In genomic region chr16:10776280-10776679, GRCh38 we compare ENCODE assay signal across 10 cellular contexts. TPM values are rescaled to one million over a fixed set of nuclear protein-coding genes. Genes with fewer than 3 reads are reported as not detected.
DNase-seq lines count a peak whose midpoint lies in the region; ATAC-seq and TF ChIP-seq lines count a peak whose summit lies in the region.
"Had no signal": no experiment of that assay in that cellular context is flagged by ENCODE, and none has a peak within 500 bp of the region (broad histone marks: within the 10 kb centered on the region; RNA-seq: fewer than 3 reads in every experiment).

No MANE protein-coding gene starts in this region.

- H3K4me3 ChIP-seq in esophagus muscularis mucosa, result no peak overlapping the region

- WGBS in esophagus muscularis mucosa, result 85% methylated on average over 4 of the region's 4 CpGs

- POLR2A ChIA-PET in activated CD8-positive, alpha-beta T cell treated with anti-CD3 and anti-CD28 coated beads, Interleukin-2, amount 10 ng/mL, durations not matched to agents 7 days and 5 days (lab: Charles Lee), result no interaction called here

- DNase-seq in activated CD8-positive, alpha-beta T cell treated with anti-CD3 and anti-CD28 coated beads, Interleukin-2, amount 10 ng/mL, durations not matched to agents 7 days and 5 days, result peak; percentile 51
- no peak for DNase-seq in esophagus muscularis mucosa (ENCODE audit: extremely low spot score)
- no peak for DNase-seq in stimulated activated CD4-positive, alpha-beta T cell treated with anti-CD3 and anti-CD28 coated beads, Interleukin-2, amount 100 ng/mL, for 24 hours
- no peak for DNase-seq in Right ventricle myocardium inferior (ENCODE audit: missing footprints)
- no peak for DNase-seq in foreskin melanocyte
- DNase-seq: activated T-cell treated with anti-CD3 and anti-CD28 coated beads, Interleukin-2, amount 50 U/mL, for 1 hour; NCI-H2081 treated with DMSO at 0.1 percent for 48 hours had no signal

- intact Hi-C loops in esophagus muscularis mucosa (cut with DNase I) (no loop called here), Right ventricle myocardium inferior (cut with DNase I) (no loop called here)

- ATAC-seq in GM18498 (IDR thresholded peaks at IDR 0.05; ENCODE audit: unreplicated experiment) (peak; percentile 90), GM19397 (IDR thresholded peaks at IDR 0.05; ENCODE audit: unreplicated experiment) (peak; percentile 69), HG03039 (IDR thresholded peaks at IDR 0.05; ENCODE audit: unreplicated experiment) (peak; percentile 56), Right ventricle myocardium inferior (no peak)
- peak; percentile 92 for ATAC-seq in activated CD8-positive, alpha-beta T cell treated with anti-CD3 and anti-CD28 coated beads, Interleukin-2, amount 10 ng/mL, durations not matched to agents 7 days and 5 days

- H3K27ac Mint-ChIP-seq in activated CD8-positive, alpha-beta T cell treated with anti-CD3 and anti-CD28 coated beads, Interleukin-2, amount 10 ng/mL, durations not matched to agents 7 days and 5 days, result no peak overlapping the region

- CTCF ChIA-PET in activated CD8-positive, alpha-beta T cell treated with anti-CD3 and anti-CD28 coated beads, Interleukin-2, amount 10 ng/mL, durations not matched to agents 7 days and 5 days (lab: Charles Lee), result no interaction called here

- H3K27me3 ChIP-seq in esophagus muscularis mucosa, result no peaks in the 10 kb centered on the region

- TF ChIP-seq POLR2A in esophagus muscularis mucosa (IDR thresholded peaks at IDR 0.05; ENCODE audit: low read depth), result no peak

- H3K4me3 Mint-ChIP-seq in activated CD8-positive, alpha-beta T cell treated with anti-CD3 and anti-CD28 coated beads, Interleukin-2, amount 10 ng/mL, durations not matched to agents 7 days and 5 days, result no peak overlapping the region

- H3K27ac ChIP-seq in esophagus muscularis mucosa (replicated peaks in 1 of 4), result no peak overlapping the region

- H3K4me1 ChIP-seq in esophagus muscularis mucosa, result no peaks in the 10 kb centered on the region

- no peaks in the 10 kb centered on the region for H3K36me3 Mint-ChIP-seq in activated CD8-positive, alpha-beta T cell treated with anti-CD3 and anti-CD28 coated beads, Interleukin-2, amount 10 ng/mL, durations not matched to agents 7 days and 5 days (ENCODE audit: low read depth)

- peaks cover 11% of the 10 kb centered on the region for H3K4me1 Mint-ChIP-seq in activated CD8-positive, alpha-beta T cell treated with anti-CD3 and anti-CD28 coated beads, Interleukin-2, amount 10 ng/mL, durations not matched to agents 7 days and 5 days (ENCODE audit: low read depth)

- no peaks in the 10 kb centered on the region for H3K9me3 Mint-ChIP-seq in activated CD8-positive, alpha-beta T cell treated with anti-CD3 and anti-CD28 coated beads, Interleukin-2, amount 10 ng/mL, durations not matched to agents 7 days and 5 days (ENCODE audit: insufficient read depth)

- H3K27me3 Mint-ChIP-seq in activated CD8-positive, alpha-beta T cell treated with anti-CD3 and anti-CD28 coated beads, Interleukin-2, amount 10 ng/mL, durations not matched to agents 7 days and 5 days (ENCODE audit: low read depth), result peaks cover 49% of the 10 kb centered on the region

- no peaks in the 10 kb centered on the region for H3K36me3 ChIP-seq in esophagus muscularis mucosa

- no peak for TF ChIP-seq EP300 in esophagus muscularis mucosa (IDR thresholded peaks at IDR 0.05)

- no peak for TF ChIP-seq CTCF in esophagus muscularis mucosa (IDR thresholded peaks at IDR 0.05)

- no peaks in the 10 kb centered on the region for H3K9me3 ChIP-seq in esophagus muscularis mucosa

RNA-seq across cellular contexts. Expression of gene NUBP1, which starts 32.6 kb away (rescaled TPM):
- 10 to 100 TPM; 24.9 to 28.4 TPM for total RNA-seq in activated CD8-positive, alpha-beta T cell treated with anti-CD3 and anti-CD28 coated beads, Interleukin-2, amount 10 ng/mL, durations not matched to agents 7 days and 5 days
- total RNA-seq in esophagus muscularis mucosa, result 10 to 100 TPM; 17.4 to 34.7 (median 28.4) TPM
- total RNA-seq in Right ventricle myocardium inferior, result 50.4 TPM

RNA-seq across cellular contexts. Expression of gene TVP23A, which starts 42.3 kb away (rescaled TPM):
- total RNA-seq in activated CD8-positive, alpha-beta T cell treated with anti-CD3 and anti-CD28 coated beads, Interleukin-2, amount 10 ng/mL, durations not matched to agents 7 days and 5 days, result not detected
- total RNA-seq in esophagus muscularis mucosa (1 to 10 TPM in 1 of 4 donors, under 1 TPM in 2, not detected in 1; 0.42 to 1.2 (median 0.80) TPM), Right ventricle myocardium inferior (0.41 TPM)
